In the genomic region with DNA sequence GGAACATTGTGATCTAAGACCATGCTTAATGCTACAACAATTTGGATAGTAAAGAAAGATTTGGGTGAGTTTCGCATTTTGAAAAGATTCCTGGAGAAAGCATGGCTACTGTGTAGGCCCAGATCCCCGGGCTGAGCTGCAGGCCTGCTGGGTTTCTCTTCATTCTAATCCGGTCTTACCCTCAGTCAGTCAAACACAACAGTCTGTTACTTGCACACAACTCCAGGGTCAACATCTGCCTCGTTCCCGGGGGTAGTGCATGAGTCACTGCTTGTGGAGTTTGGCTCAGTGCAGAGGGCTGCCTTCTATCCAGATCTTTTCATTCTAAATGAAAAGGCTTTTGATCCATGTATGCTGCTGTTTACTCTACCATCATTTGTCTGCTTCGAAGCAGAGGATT, we compare ENCODE assay signal across 1 cellular context.
TF ChIP-seq lines count a peak whose summit lies in the region.

No MANE protein-coding gene starts in this region.

TF ChIP-seq in GM23338, 12 proteins besides CTCF, POLR2A, EP300 and RAD21 (continued from another document):
- TF ChIP-seq REST (IDR thresholded peaks at IDR 0.05; ENCODE audit: unreplicated experiment) (no peak), ZNF114 (CRISPR knock-in tag; IDR thresholded peaks at IDR 0.05) (no peak), EZH2 (IDR thresholded peaks at IDR 0.05; ENCODE audit: low read depth, unreplicated experiment) (no peak), EZH2phosphoT487 (IDR thresholded peaks at IDR 0.05; ENCODE audit: unreplicated experiment) (no peak), NANOG (IDR thresholded peaks at IDR 0.05; ENCODE audit: borderline replicate concordance) (no peak), ZNF462 (CRISPR knock-in tag; IDR thresholded peaks at IDR 0.05) (no peak), JUNB (IDR thresholded peaks at IDR 0.05; ENCODE audit: unreplicated experiment) (no peak), ZNF331 (CRISPR knock-in tag; IDR thresholded peaks at IDR 0.05; ENCODE audit: low read depth) (no peak)
- TF ChIP-seq, protein P1, sequence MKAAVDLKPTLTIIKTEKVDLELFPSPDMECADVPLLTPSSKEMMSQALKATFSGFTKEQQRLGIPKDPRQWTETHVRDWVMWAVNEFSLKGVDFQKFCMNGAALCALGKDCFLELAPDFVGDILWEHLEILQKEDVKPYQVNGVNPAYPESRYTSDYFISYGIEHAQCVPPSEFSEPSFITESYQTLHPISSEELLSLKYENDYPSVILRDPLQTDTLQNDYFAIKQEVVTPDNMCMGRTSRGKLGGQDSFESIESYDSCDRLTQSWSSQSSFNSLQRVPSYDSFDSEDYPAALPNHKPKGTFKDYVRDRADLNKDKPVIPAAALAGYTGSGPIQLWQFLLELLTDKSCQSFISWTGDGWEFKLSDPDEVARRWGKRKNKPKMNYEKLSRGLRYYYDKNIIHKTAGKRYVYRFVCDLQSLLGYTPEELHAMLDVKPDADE (IDR thresholded peaks at IDR 0.05): no peak
